ENCODE assay signal across 16 cellular contexts in the genomic region with DNA sequence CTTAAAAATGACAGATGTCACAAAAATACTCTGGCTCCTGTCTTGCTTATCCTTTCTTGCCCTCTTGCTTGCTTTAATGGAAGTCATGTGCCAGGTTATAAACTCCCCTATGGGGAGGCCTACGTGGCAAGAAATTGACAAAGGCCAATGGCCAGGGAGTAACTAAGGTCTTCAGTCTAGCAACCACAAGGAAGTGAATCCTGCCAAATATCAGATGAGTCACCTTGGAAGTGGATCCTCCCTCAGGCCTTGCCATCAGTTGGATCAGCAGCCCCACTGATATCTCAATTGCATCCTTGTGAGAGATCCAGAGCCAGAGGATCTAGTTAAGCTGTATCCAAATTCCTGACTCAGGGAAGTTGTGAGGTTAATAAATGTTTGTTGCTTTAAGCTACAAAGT.
DNase-seq lines count a peak whose midpoint lies in the region; ATAC-seq and TF ChIP-seq lines count a peak whose summit lies in the region.
"Had no signal": no experiment of that assay in that cellular context is flagged by ENCODE, and none has a peak within 500 bp of the region (broad histone marks: within the 10 kb centered on the region; RNA-seq: fewer than 3 reads in every experiment).

No MANE protein-coding gene starts in this region.

- H3K27me3 ChIP-seq in BJ (ENCODE audit: control insufficient read depth, insufficient read depth, low read length) (no peaks in the 10 kb centered on the region), mammary epithelial cell (ENCODE audit: insufficient read depth, low read length) (no peaks in the 10 kb centered on the region), kidney epithelial cell (ENCODE audit: control insufficient read depth, insufficient read depth, low read length) (no peaks in the 10 kb centered on the region), ascending aorta (no peaks in the 10 kb centered on the region)
- H3K27me3 ChIP-seq: right lobe of liver had no signal

- H3K9me3 ChIP-seq in mammary epithelial cell (replicated peaks; ENCODE audit: insufficient read depth, low read length), result no peaks in the 10 kb centered on the region
- H3K9me3 ChIP-seq in ascending aorta, result no peaks in the 10 kb centered on the region
- H3K9me3 ChIP-seq: right lobe of liver had no signal

- peaks cover 3% of the 10 kb centered on the region for H3K9me3 Mint-ChIP-seq in activated T-cell treated with anti-CD3 and anti-CD28 coated beads, Interleukin-2, amount 50 U/mL, for 4 hours
- H3K9me3 Mint-ChIP-seq: activated naive CD4-positive, alpha-beta T cell treated with anti-CD3 and anti-CD28 coated beads, Interleukin-2, amount 50 U/mL, for 72 hours; stimulated activated naive CD8-positive, alpha-beta T cell treated with anti-CD3 and anti-CD28 coated beads, Interleukin-15, amount 100 ng/mL, for 72 hours had no signal

- no peak overlapping the region for H3K27ac ChIP-seq in mammary epithelial cell (ENCODE audit: insufficient read depth, low read depth, low read length)
- H3K27ac ChIP-seq in ascending aorta, result no peak overlapping the region
- H3K27ac ChIP-seq: right lobe of liver, VCaP had no signal

- H3K9ac ChIP-seq in mammary epithelial cell (ENCODE audit: insufficient read depth, low read length), result no peak overlapping the region

- intact Hi-C loops in mammary epithelial cell (cut with micrococcal nuclease), result no loop called here
- intact Hi-C loops in ascending aorta (cut with DNase I), result no loop called here

- no peak overlapping the region for H3K4me3 Mint-ChIP-seq in activated T-cell treated with anti-CD3 and anti-CD28 coated beads, Interleukin-2, amount 50 U/mL, for 4 hours
- H3K4me3 Mint-ChIP-seq: neural crest cell; stimulated activated naive CD8-positive, alpha-beta T cell treated with anti-CD3 and anti-CD28 coated beads, Interleukin-15, amount 100 ng/mL, for 72 hours had no signal

- CTCF ChIA-PET in BJ (lab: Yijun Ruan, JAX) (no interaction called here), mammary epithelial cell (lab: Charles Lee; ENCODE audit: low non-redundant PET) (no interaction called here)

- no peaks in the 10 kb centered on the region for H3K79me2 ChIP-seq in mammary epithelial cell (ENCODE audit: insufficient read depth, low read length)

- ATAC-seq in activated T-cell treated with anti-CD3 and anti-CD28 coated beads, Interleukin-2, amount 50 U/mL, for 4 hours, result no peak
- ATAC-seq: activated naive CD4-positive, alpha-beta T cell treated with anti-CD3 and anti-CD28 coated beads, Interleukin-2, amount 50 U/mL, for 72 hours; right lobe of liver; stimulated activated naive CD8-positive, alpha-beta T cell treated with anti-CD3 and anti-CD28 coated beads, Interleukin-15, amount 100 ng/mL, for 72 hours had no signal

- H3K36me3 ChIP-seq in BJ (ENCODE audit: control insufficient read depth, insufficient read depth, low read length) (no peaks in the 10 kb centered on the region), mammary epithelial cell (ENCODE audit: insufficient read depth, low read length) (no peaks in the 10 kb centered on the region), kidney epithelial cell (ENCODE audit: control insufficient read depth, insufficient read depth, low read length) (no peaks in the 10 kb centered on the region), ascending aorta (no peaks in the 10 kb centered on the region)
- H3K36me3 ChIP-seq: right lobe of liver had no signal

- H3K4me3 ChIP-seq in BJ (ENCODE audit: low read depth, low read length) (no peak overlapping the region), mammary epithelial cell (replicated peaks in 1 of 3; ENCODE audit: insufficient read depth in 1 of 3, low read depth in 2 of 3, low read length in 3 of 3) (no peak overlapping the region), kidney epithelial cell (ENCODE audit: low read depth, low read length) (no peak overlapping the region), ascending aorta (no peak overlapping the region)
- H3K4me3 ChIP-seq: right lobe of liver had no signal

- POLR2A ChIA-PET in BJ (lab: Charles Lee), result no interaction called here

- no peak overlapping the region for H3K4me2 ChIP-seq in mammary epithelial cell (ENCODE audit: insufficient read depth, low read depth, low read length)

- H3K4me1 ChIP-seq in mammary epithelial cell (ENCODE audit: insufficient read depth, low read length) (peaks cover 7% of the 10 kb centered on the region), ascending aorta (no peaks in the 10 kb centered on the region)
- H3K4me1 ChIP-seq: right lobe of liver had no signal

- no TSS peak for BruUV-seq in mammary epithelial cell (replicated peaks; lab: Mats Ljungman, UMichigan)

- dilution Hi-C loops in mammary epithelial cell (cut with HindIII; ENCODE audit: low sequenced_read_pairs), result no loop called here

- peaks cover 4% of the 10 kb centered on the region for H3K27me3 Mint-ChIP-seq in activated T-cell treated with anti-CD3 and anti-CD28 coated beads, Interleukin-2, amount 50 U/mL, for 4 hours (ENCODE audit: low read depth)
- H3K27me3 Mint-ChIP-seq: stimulated activated naive CD8-positive, alpha-beta T cell treated with anti-CD3 and anti-CD28 coated beads, Interleukin-15, amount 100 ng/mL, for 72 hours had no signal

- in situ Hi-C loops in mammary epithelial cell (cut with MboI; ENCODE audit: low sequenced_read_pairs in 2 of 2), result no loop called here

- no peaks in the 10 kb centered on the region for H4K20me1 ChIP-seq in mammary epithelial cell (ENCODE audit: insufficient read depth, low read length)

- DNase-seq in BJ (ENCODE audit: low read depth), result peak; percentile 9
- peak; percentile 53 for DNase-seq in LoVo (ENCODE audit: low spot score)
- peak; percentile 57 for DNase-seq in mammary epithelial cell
- peak; percentile 29 for DNase-seq in kidney epithelial cell (ENCODE audit: low read depth)
- no peak for DNase-seq in ascending aorta (ENCODE audit: low spot score in 2 of 2)
- no peak for DNase-seq in activated T-cell treated with anti-CD3 and anti-CD28 coated beads, Interleukin-2, amount 50 U/mL, for 4 hours
- DNase-seq in activated CD4-positive, alpha-beta T cell treated with anti-CD3 and anti-CD28 coated beads for 4 hours, result no peak
- DNase-seq in NCI-H1694 treated with DMSO at 0.1 percent for 48 hours (lab: John Stamatoyannopoulos, UW), result no peak
- DNase-seq: cortex of kidney; head of caudate nucleus; NCI-H187; right lobe of liver; stimulated activated naive CD8-positive, alpha-beta T cell treated with anti-CD3 and anti-CD28 coated beads, Interleukin-15, amount 100 ng/mL, for 72 hours had no signal

- H2AFZ ChIP-seq in mammary epithelial cell (ENCODE audit: low read depth, low read length), result peak overlapping the region; percentile 27

- H3K36me3 Mint-ChIP-seq in activated T-cell treated with anti-CD3 and anti-CD28 coated beads, Interleukin-2, amount 50 U/mL, for 4 hours (ENCODE audit: insufficient read depth), result no peaks in the 10 kb centered on the region
- H3K36me3 Mint-ChIP-seq: activated naive CD4-positive, alpha-beta T cell treated with anti-CD3 and anti-CD28 coated beads, Interleukin-2, amount 50 U/mL, for 72 hours had no signal

- TF ChIP-seq CTCF in BJ (IDR thresholded peaks at IDR 0.05; ENCODE audit: insufficient read depth, low read depth, low read length) (no peak), mammary epithelial cell (conservative IDR thresholded peaks at IDR 0.05 in 1 of 2, IDR thresholded peaks at IDR 0.05 in 1 of 2; ENCODE audit: extremely low read depth in 1 of 2, insufficient read depth in 1 of 2, low read depth in 1 of 2, low read length in 2 of 2) (no peak), kidney epithelial cell (IDR thresholded peaks at IDR 0.05; ENCODE audit: insufficient read depth, low read length, poor library complexity, severe bottlenecking) (no peak), ascending aorta (IDR thresholded peaks at IDR 0.05) (no peak)

- WGBS in mammary epithelial cell (ENCODE audit: low coverage, missing lambda C conversion rate), result 0% methylated on average over 1 of the region's 1 CpG

- H3K4me1 Mint-ChIP-seq in activated T-cell treated with anti-CD3 and anti-CD28 coated beads, Interleukin-2, amount 50 U/mL, for 4 hours (ENCODE audit: low read depth), result no peaks in the 10 kb centered on the region
- H3K4me1 Mint-ChIP-seq: neural crest cell; stimulated activated naive CD8-positive, alpha-beta T cell treated with anti-CD3 and anti-CD28 coated beads, Interleukin-15, amount 100 ng/mL, for 72 hours had no signal

Comparison
In these comparisons a context has a peak if more than half of its experiments do, and no peak if none do; other contexts are left out.
1. DNase-seq: peak in BJ (single experiment), LoVo (single experiment), mammary epithelial cell (single experiment) and kidney epithelial cell (single experiment); none in ascending aorta (0 of 2), activated T-cell treated with anti-CD3 and anti-CD28 coated beads, Interleukin-2, amount 50 U/mL, for 4 hours (single experiment), activated CD4-positive, alpha-beta T cell treated with anti-CD3 and anti-CD28 coated beads for 4 hours (0 of 2) and NCI-H1694 treated with DMSO at 0.1 percent for 48 hours (single experiment).